Comparison of ENCODE assay signal across 8 cellular contexts in genomic region chr9:129823163-129823933, GRCh38. TPM values are rescaled to one million over a fixed set of nuclear protein-coding genes. Genes with fewer than 3 reads are reported as not detected.
DNase-seq lines count a peak whose midpoint lies in the region; ATAC-seq and TF ChIP-seq lines count a peak whose summit lies in the region.

No MANE protein-coding gene starts in this region.

- intact Hi-C loops in upper lobe of right lung (cut with DNase I), result no loop called here

- H4K20me1 ChIP-seq in BLaER1, result peaks cover 22% of the 10 kb centered on the region

- H3K36me3 ChIP-seq in BLaER1 (peaks cover 67% of the 10 kb centered on the region), duodenal mucosa (ENCODE audit: control insufficient read depth in 1 of 2, insufficient read depth in 2 of 2, low read length in 2 of 2) (peaks cover 15 to 33% of the 10 kb centered on the region in 2 donors), upper lobe of right lung (peaks cover 56% of the 10 kb centered on the region)

- no peaks in the 10 kb centered on the region for H3K9me3 ChIP-seq in BLaER1
- H3K9me3 ChIP-seq in duodenal mucosa (ENCODE audit: control insufficient read depth in 1 of 2, low read length in 2 of 2), result no peaks in the 10 kb centered on the region
- H3K9me3 ChIP-seq in upper lobe of right lung, result no peaks in the 10 kb centered on the region

- H3K4me1 ChIP-seq in BLaER1 (peaks cover 25% of the 10 kb centered on the region), duodenal mucosa (ENCODE audit: control insufficient read depth in 1 of 2, insufficient read depth in 2 of 2, low read length in 2 of 2) (peaks cover 8 to 9% of the 10 kb centered on the region in 2 donors), upper lobe of right lung (peaks cover 5% of the 10 kb centered on the region)

- no peaks in the 10 kb centered on the region for H3K27me3 ChIP-seq in BLaER1
- H3K27me3 ChIP-seq in duodenal mucosa (ENCODE audit: control insufficient read depth in 1 of 2, insufficient read depth in 2 of 2, low read length in 2 of 2), result no peaks in the 10 kb centered on the region
- no peaks in the 10 kb centered on the region for H3K27me3 ChIP-seq in upper lobe of right lung

- peak overlapping the region; percentile 86 for H3K27ac ChIP-seq in BLaER1
- H3K27ac ChIP-seq in duodenal mucosa (ENCODE audit: low read depth, low read length), result peak overlapping the region; percentile 67
- peak overlapping the region; percentile 76 for H3K27ac ChIP-seq in upper lobe of right lung

- H3K4me2 ChIP-seq in BLaER1, result peak overlapping the region; percentile 94

- DNase-seq in RKO (ENCODE audit: low spot score) (peak; percentile 77), lung microvascular endothelial cell (ENCODE audit: low read depth in 2 of 2) (peak; percentile 8 to 45), upper lobe of right lung (peak; percentile 72), NCI-H526 treated with DMSO at 0.1 percent for 48 hours (lab: John Stamatoyannopoulos, UW) (no peak), activated gamma-delta T cell (lab: John Stamatoyannopoulos, UW) (no peak)

- H3K9ac ChIP-seq in BLaER1 (peak overlapping the region; percentile 88), duodenal mucosa (ENCODE audit: low read depth in 1 of 2, low read length in 2 of 2) (peak overlapping the region; percentile 64 to 85)

- ATAC-seq in GM21786 (IDR thresholded peaks at IDR 0.05; ENCODE audit: unreplicated experiment) (peak; percentile 5), upper lobe of right lung (peak; percentile 57)

- TF ChIP-seq CTCF in upper lobe of right lung (IDR thresholded peaks at IDR 0.05), result no peak

- peak overlapping the region; percentile 80 for H3K4me3 ChIP-seq in BLaER1
- peak overlapping the region; percentile 77 to 78 for H3K4me3 ChIP-seq in duodenal mucosa (ENCODE audit: low read depth in 1 of 2, low read length in 2 of 2)
- H3K4me3 ChIP-seq in upper lobe of right lung, result peak overlapping the region; percentile 70

RNA-seq across cellular contexts. Expression of gene TOR1A, which starts 0.6 kb away (rescaled TPM):
- 26.8 and 32.7 TPM in 2 replicates for total RNA-seq in lung microvascular endothelial cell
- total RNA-seq in upper lobe of right lung, result 35.5 TPM

RNA-seq across cellular contexts. Expression of gene C9orf78, which starts 11.7 kb away (rescaled TPM):
- 21.6 and 36.5 TPM in 2 replicates for total RNA-seq in lung microvascular endothelial cell
- 36.6 TPM for total RNA-seq in upper lobe of right lung

RNA-seq across cellular contexts. Expression of gene USP20, which starts 11.9 kb away (rescaled TPM):
- total RNA-seq in lung microvascular endothelial cell (5.4 and 8.9 TPM in 2 replicates), upper lobe of right lung (21.4 TPM)

RNA-seq across cellular contexts. Expression of gene TOR1B, which starts 20.4 kb away (rescaled TPM):
- total RNA-seq in lung microvascular endothelial cell (13.9 and 19.8 TPM in 2 replicates), upper lobe of right lung (26.0 TPM)

Comparison
In these comparisons a context has a peak if more than half of its experiments do, and no peak if none do; other contexts are left out.
1. DNase-seq: peak in RKO (single experiment), lung microvascular endothelial cell (2 of 2) and upper lobe of right lung (single experiment); none in NCI-H526 treated with DMSO at 0.1 percent for 48 hours (single experiment) and activated gamma-delta T cell (single experiment).
2. Peak in every context shown above with its lines, with median percentiles within 50 percentile points of each other: H3K27ac ChIP-seq and H3K4me3 ChIP-seq.